In genomic region chr13:113448885-113449692, GRCh38 we compare ENCODE assay signal across 1 cellular context.
A peak's percentile ranks its signal among the peaks of the same experiment; 100 is the strongest.
TF ChIP-seq lines count a peak whose summit lies in the region.

No MANE protein-coding gene starts in this region.

TF ChIP-seq in HepG2, 621 proteins besides CTCF, POLR2A, EP300 and RAD21 (continued from another document and continues in another):
- no peak for TF ChIP-seq AHDC1 (CRISPR knock-in tag; IDR thresholded peaks at IDR 0.05; ENCODE audit: borderline replicate concordance)
- TF ChIP-seq ELF3 (CRISPR knock-in tag; IDR thresholded peaks at IDR 0.05), result peak; percentile 98
- TF ChIP-seq DMAP1 (CRISPR knock-in tag; IDR thresholded peaks at IDR 0.05), result peak; percentile 37; the same call in 1 of the 2 replicates
- TF ChIP-seq ZNF75D (CRISPR knock-in tag; IDR thresholded peaks at IDR 0.05; ENCODE audit: borderline replicate concordance), result no peak
- TF ChIP-seq HIC2 (CRISPR knock-in tag; IDR thresholded peaks at IDR 0.05; ENCODE audit: low read depth), result peak; percentile 70; the same call in 1 of the 2 replicates
- TF ChIP-seq ZNF747 (CRISPR knock-in tag; IDR thresholded peaks at IDR 0.05; ENCODE audit: borderline replicate concordance), result peak; percentile 80
- peak; percentile 29; the same call in 1 of the 2 replicates for TF ChIP-seq GATAD2A (CRISPR knock-in tag; IDR thresholded peaks at IDR 0.05)
- TF ChIP-seq KMT2A (CRISPR knock-in tag; IDR thresholded peaks at IDR 0.05), result 0 out of 2 replicates have a peak, but pooled peaks have one; percentile 11
- peak; percentile 71; the same call in 1 of the 2 replicates for TF ChIP-seq ZNF609 (CRISPR knock-in tag; IDR thresholded peaks at IDR 0.05; ENCODE audit: borderline replicate concordance)
- peak; percentile 87 for TF ChIP-seq GABPA (IDR thresholded peaks at IDR 0.05; ENCODE audit: low read depth, low read length)
- peak; percentile 98 for TF ChIP-seq GABPA (CRISPR knock-in tag; IDR thresholded peaks at IDR 0.05; ENCODE audit: low read depth)
- TF ChIP-seq POLR2AphosphoS5 (IDR thresholded peaks at IDR 0.05; ENCODE audit: low read depth, low read length), result peak; percentile 55
- 0 out of 2 replicates have a peak, but pooled peaks have one; percentile 36 for TF ChIP-seq SAFB2 (CRISPR knock-in tag; IDR thresholded peaks at IDR 0.05; ENCODE audit: borderline replicate concordance, low read depth)
- peak; percentile 87; the same call in 1 of the 2 replicates for TF ChIP-seq ZNF704 (CRISPR knock-in tag; IDR thresholded peaks at IDR 0.05; ENCODE audit: borderline replicate concordance)
- peak; percentile 74 for TF ChIP-seq SALL1 (CRISPR knock-in tag; IDR thresholded peaks at IDR 0.05)
- peak; percentile 91 for TF ChIP-seq ZMYM4 (CRISPR knock-in tag; IDR thresholded peaks at IDR 0.05)
- no peak for TF ChIP-seq LCORL (IDR thresholded peaks at IDR 0.05)
- TF ChIP-seq LCORL (CRISPR knock-in tag; IDR thresholded peaks at IDR 0.05), result peak; percentile 34; the same call in 1 of the 2 replicates
- 0 out of 2 replicates have a peak, but pooled peaks have one; percentile 40 for TF ChIP-seq BRF2 (CRISPR knock-in tag; IDR thresholded peaks at IDR 0.05)
- peak; percentile 78 for TF ChIP-seq ARNTL (CRISPR knock-in tag; IDR thresholded peaks at IDR 0.05)
- TF ChIP-seq POGK (CRISPR knock-in tag; conservative IDR thresholded peaks at IDR 0.05), result peak; percentile 48; the same call in 1 of the 2 replicates
- 0 out of 2 replicates have a peak, but pooled peaks have one; percentile 50 for TF ChIP-seq MYC (CRISPR knock-in tag; IDR thresholded peaks at IDR 0.05; ENCODE audit: borderline replicate concordance)
- no peak for TF ChIP-seq ZNF205 (CRISPR knock-in tag; IDR thresholded peaks at IDR 0.05)
- TF ChIP-seq ZNF280D (CRISPR knock-in tag; IDR thresholded peaks at IDR 0.05), result peak; percentile 96; the same call in 1 of the 2 replicates
- 0 out of 2 replicates have a peak, but pooled peaks have one; percentile 55 for TF ChIP-seq GTF2F1 (IDR thresholded peaks at IDR 0.05; ENCODE audit: low read length)
- peak; percentile 51; the same call in 1 of the 2 replicates for TF ChIP-seq NFIC (IDR thresholded peaks at IDR 0.05; ENCODE audit: low read length)
- peak; percentile 44; the same call in 1 of the 2 replicates for TF ChIP-seq CBX5 (CRISPR knock-in tag; IDR thresholded peaks at IDR 0.05; ENCODE audit: borderline replicate concordance)
- TF ChIP-seq ZNF772 (CRISPR knock-in tag; IDR thresholded peaks at IDR 0.05), result peak; percentile 90
- 0 out of 2 replicates have a peak, but pooled peaks have one; percentile 50 for TF ChIP-seq GLI4 (CRISPR knock-in tag; IDR thresholded peaks at IDR 0.05; ENCODE audit: borderline replicate concordance)
- TF ChIP-seq MZF1 (CRISPR knock-in tag; IDR thresholded peaks at IDR 0.05; ENCODE audit: borderline replicate concordance), result no peak
- TF ChIP-seq HBP1 (CRISPR knock-in tag; IDR thresholded peaks at IDR 0.05; ENCODE audit: low read depth), result 0 out of 2 replicates have a peak, but pooled peaks have one; percentile 25
- peak; percentile 44; the same call in 1 of the 2 replicates for TF ChIP-seq IRF2 (CRISPR knock-in tag; IDR thresholded peaks at IDR 0.05)
- peak; percentile 52 for TF ChIP-seq TGIF2 (CRISPR knock-in tag; IDR thresholded peaks at IDR 0.05)
- TF ChIP-seq NONO (IDR thresholded peaks at IDR 0.05), result no peak
- peak; percentile 92 for TF ChIP-seq NONO (CRISPR knock-in tag; conservative IDR thresholded peaks at IDR 0.05)
- TF ChIP-seq ZBTB7A (CRISPR knock-in tag; IDR thresholded peaks at IDR 0.05), result 0 out of 2 replicates have a peak, but pooled peaks have one; percentile 8
- peak; percentile 52; the same call in 1 of the 2 replicates for TF ChIP-seq HIVEP1 (CRISPR knock-in tag; IDR thresholded peaks at IDR 0.05)
- peak; percentile 93 for TF ChIP-seq POGZ (CRISPR knock-in tag; IDR thresholded peaks at IDR 0.05)
